1 cellular context compared by ENCODE assay signal in the genomic region with DNA sequence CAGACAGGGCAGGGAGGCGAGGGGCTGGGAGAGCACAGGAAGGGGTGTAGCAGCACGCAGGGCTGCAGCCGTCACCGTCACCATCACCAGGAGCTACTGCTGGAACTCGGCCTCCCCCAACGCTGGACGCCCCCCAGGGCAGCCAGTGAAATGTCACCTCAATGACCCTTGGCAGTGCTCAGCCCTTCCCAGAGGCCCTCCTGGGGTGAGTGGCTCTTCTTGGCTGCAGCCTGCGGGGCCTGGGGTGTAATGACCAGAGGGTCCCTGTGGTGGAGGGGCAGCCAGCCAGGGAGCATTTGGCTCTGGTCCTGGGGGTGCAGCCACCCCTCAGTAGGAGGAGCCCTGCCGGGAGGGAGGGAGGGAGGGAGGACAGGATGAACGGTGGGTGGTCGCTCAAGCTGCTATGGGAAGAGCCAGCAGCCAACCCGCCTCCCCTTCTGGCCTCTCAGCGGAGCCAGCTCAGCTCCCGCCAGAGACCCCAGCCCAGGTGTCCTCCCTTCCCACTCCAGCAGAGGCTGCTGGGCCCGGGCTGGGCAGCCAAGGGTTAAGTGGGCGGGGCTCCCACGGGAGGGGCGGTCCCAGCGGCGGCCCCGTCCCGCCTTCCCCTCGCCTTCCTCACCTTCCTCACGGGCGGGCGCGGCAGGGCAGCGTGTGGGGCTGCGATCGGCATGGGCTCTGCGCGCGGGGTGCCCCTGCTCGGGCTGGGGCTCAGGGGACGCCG.
A peak's percentile ranks its signal among the peaks of the same experiment; 100 is the strongest.
TF ChIP-seq lines count a peak whose summit lies in the region.

No MANE protein-coding gene starts in this region.

TF ChIP-seq in H1, 55 proteins besides CTCF, POLR2A, EP300 and RAD21:
- TF ChIP-seq NRF1 (IDR thresholded peaks at IDR 0.05; ENCODE audit: low read depth, low read length) = no peak
- TF ChIP-seq HDAC2 (IDR thresholded peaks at IDR 0.05; ENCODE audit: borderline replicate concordance in 1 of 2, low read depth in 2 of 2, low read length in 2 of 2) = peak; percentile 61 to 75; a peak in 1 of 4 replicates
- 0 out of 2 replicates have a peak, but pooled peaks have one; percentile 7 for TF ChIP-seq YY1 (IDR thresholded peaks at IDR 0.05; ENCODE audit: low read depth, low read length)
- TF ChIP-seq SP4 (IDR thresholded peaks at IDR 0.05; ENCODE audit: low read length) = peak; percentile 81; the same call in 1 of the 2 replicates
- peak; percentile 48; the same call in 1 of the 2 replicates for TF ChIP-seq GABPA (IDR thresholded peaks at IDR 0.05; ENCODE audit: borderline replicate concordance, insufficient read depth, low read length)
- no peak for TF ChIP-seq PHF8 (conservative IDR thresholded peaks at IDR 0.05; ENCODE audit: low read depth, low read length)
- no peak for TF ChIP-seq CREB1 (IDR thresholded peaks at IDR 0.05)
- TF ChIP-seq CHD2 (IDR thresholded peaks at IDR 0.05; ENCODE audit: low read length) = 0 out of 2 replicates have a peak, but pooled peaks have one; percentile 13
- peak; percentile 71 for TF ChIP-seq SP1 (IDR thresholded peaks at IDR 0.05; ENCODE audit: low read depth, low read length)
- peak; percentile 92 for TF ChIP-seq BACH1 (IDR thresholded peaks at IDR 0.05; ENCODE audit: low read length)
TF ChIP-seq in H1: peak in this region for 7.
